24 cellular contexts compared by ENCODE assay signal in the genomic region with DNA sequence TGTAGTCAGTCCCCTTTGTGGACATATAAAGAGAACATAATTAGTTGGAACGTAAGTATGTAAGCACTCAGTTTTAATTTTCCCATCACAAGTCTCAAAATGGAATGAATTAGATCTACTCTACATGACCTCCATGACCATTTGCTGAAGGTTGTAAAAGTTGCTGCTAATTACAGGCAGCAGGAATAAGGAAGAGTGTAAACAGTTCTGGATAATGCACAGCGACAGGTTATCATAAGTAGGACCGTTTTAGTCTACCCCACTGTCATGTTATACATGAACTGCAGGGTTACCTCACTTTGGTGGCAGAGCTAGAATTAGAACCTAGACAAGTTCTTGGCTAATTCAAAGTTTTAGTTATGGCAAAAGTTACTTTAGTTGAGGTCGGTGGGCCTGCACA. TPM values are rescaled to one million over a fixed set of nuclear protein-coding genes. Genes with fewer than 3 reads are reported as not detected.
DNase-seq lines count a peak whose midpoint lies in the region; ATAC-seq, FAIRE-seq and TF ChIP-seq lines count a peak whose summit lies in the region.
"Had no signal": no experiment of that assay in that cellular context is flagged by ENCODE, and none has a peak within 500 bp of the region (broad histone marks: within the 10 kb centered on the region; RNA-seq: fewer than 3 reads in every experiment).

No MANE protein-coding gene starts in this region.

- 90% methylated on average over 4 of the region's 4 CpGs for whole genome bisulfite sequencing in K562 (ENCODE audit: insufficient coverage, low coverage, missing lambda C conversion rate)
- WGBS in upper lobe of left lung, 2 donors: 76 to 85% methylated on average over 4 of the region's 4 CpGs

- H3K4me1 Mint-ChIP-seq in nephron progenitor cell: peaks cover 16% of the 10 kb centered on the region

- TF ChIP-seq CTCF in cardiac muscle cell (IDR thresholded peaks at IDR 0.05; ENCODE audit: low read depth, low read length): no peak
- TF ChIP-seq CTCF in K562 (IDR thresholded peaks at IDR 0.05 in 2 of 3, conservative IDR thresholded peaks at IDR 0.05 in 1 of 3; ENCODE audit: insufficient read depth in 2 of 3, low read depth in 1 of 3, low read length in 3 of 3): no peak
- TF ChIP-seq CTCF in nephron progenitor cell (IDR thresholded peaks at IDR 0.05): no peak
- no peak for TF ChIP-seq CTCF in upper lobe of left lung (IDR thresholded peaks at IDR 0.05)

- TF ChIP-seq EP300 in K562 (IDR thresholded peaks at IDR 0.05; ENCODE audit: low read length) (no peak), upper lobe of left lung (IDR thresholded peaks at IDR 0.05) (no peak)

- H3K4me3 ChIP-seq in cardiac muscle cell (no peak overlapping the region), K562 (no peak overlapping the region), upper lobe of left lung (no peak overlapping the region)

- intact Hi-C loops in Right ventricle myocardium superior (cut with DNase I): no loop called here
- intact Hi-C loops in K562 (cut with micrococcal nuclease): no loop called here

- no TSS peak for BruUV-seq in K562 (replicated peaks; lab: Mats Ljungman, UMichigan)

- H3K4me1 ChIP-seq in cardiac muscle cell (ENCODE audit: low read depth) (peaks cover 10% of the 10 kb centered on the region), K562 (replicated peaks in 1 of 2; ENCODE audit: control insufficient read depth in 2 of 2, insufficient read depth in 2 of 2, low read length in 2 of 2) (peaks cover 5 to 8% of the 10 kb centered on the region in 2 experiments; a peak in 3 of 5 replicates), upper lobe of left lung (peaks cover 33 to 51% (median 36%) of the 10 kb centered on the region in 4 donors)

- FAIRE-seq in GM12891 (lab: Jason Lieb, UNC) (peak; percentile 45), K562 (lab: Jason Lieb, UNC) (no peak)
- FAIRE-seq: GM18507, H1, HTR-8/SVneo had no signal

- H3K9ac ChIP-seq in K562 (ENCODE audit: insufficient read depth in 1 of 2, low read depth in 2 of 2, low read length in 2 of 2): no peak overlapping the region

- CTCF ChIA-PET in K562 (lab: Yijun Ruan, JAX; ENCODE audit: low intra/inter-chr PET ratio): interaction anchor here (0.7 kb wide), 1 partner anchor 10 kb away, joined by 3 read pairs; no protein-coding TSS in a partner anchor

- H3K79me2 ChIP-seq in K562 (ENCODE audit: control insufficient read depth, insufficient read depth, low read length): peaks cover 99% of the 10 kb centered on the region

- H3K4me2 ChIP-seq in K562 (ENCODE audit: insufficient read depth, low read length): no peak overlapping the region

- H3K36me3 ChIP-seq in cardiac muscle cell (no peaks in the 10 kb centered on the region), K562 (ENCODE audit: control insufficient read depth, insufficient read depth, low read length) (peaks cover 85% of the 10 kb centered on the region), upper lobe of left lung (peaks cover 0 to 25% (median 4%) of the 10 kb centered on the region in 4 donors)

- H3K9me3 ChIP-seq in cardiac muscle cell (ENCODE audit: low read depth): no peaks in the 10 kb centered on the region
- H3K9me3 ChIP-seq in K562 (replicated peaks; ENCODE audit: control insufficient read depth, insufficient read depth, low read depth, low read length): no peaks in the 10 kb centered on the region
- no peaks in the 10 kb centered on the region for H3K9me3 ChIP-seq in upper lobe of left lung
- H3K9me3 ChIP-seq: Caco-2 had no signal

- TF ChIP-seq POLR2A in GM12891 (IDR thresholded peaks at IDR 0.05; ENCODE audit: low read depth, low read length): no peak
- no peak for TF ChIP-seq POLR2A in K562 (conservative IDR thresholded peaks at IDR 0.05)
- TF ChIP-seq POLR2A in upper lobe of left lung (IDR thresholded peaks at IDR 0.05): no peak

- H3K27ac ChIP-seq in cardiac muscle cell: peak overlapping the region; percentile 0
- H3K27ac ChIP-seq in K562 (ENCODE audit: extremely low read depth, low read depth, low read length): no peak overlapping the region
- no peak overlapping the region for H3K27ac ChIP-seq in upper lobe of left lung

- peaks cover 5% of the 10 kb centered on the region for H3K27me3 Mint-ChIP-seq in nephron progenitor cell (ENCODE audit: low read depth, poor library complexity)
- H3K27me3 Mint-ChIP-seq: CD4-positive, alpha-beta T cell had no signal

- no peak overlapping the region for H2AFZ ChIP-seq in K562 (ENCODE audit: low read depth, low read length)

- H3K27me3 ChIP-seq in cardiac muscle cell (no peaks in the 10 kb centered on the region), K562 (ENCODE audit: control insufficient read depth in 2 of 2, insufficient read depth in 2 of 2, low read length in 2 of 2) (no peaks in the 10 kb centered on the region), upper lobe of left lung (no peaks in the 10 kb centered on the region)

- DNase-seq in cardiac muscle cell (ENCODE audit: low read depth in 1 of 2, low spot score in 1 of 2) (no peak), Right ventricle myocardium superior (no peak), GM12891 (ENCODE audit: insufficient read length, low spot score) (no peak), K562 (ENCODE audit: extremely low read depth in 1 of 4, low spot score in 3 of 4) (no peak), nephron progenitor cell (no peak), upper lobe of left lung (no peak)
- DNase-seq: Caco-2; CD4-positive, alpha-beta T cell; DMS 273 treated with DMSO at 0.1 percent for 48 hours; DMS79 treated with DMSO at 0.1 percent for 48 hours; IMR-90; MV-4-11; NCI-H1105 treated with DMSO at 0.1 percent for 48 hours; NCI-H2029 treated with DMSO at 0.1 percent for 48 hours; NCI-H345; NCI-H524; NCI-H774 had no signal

- H3K36me3 Mint-ChIP-seq in nephron progenitor cell (ENCODE audit: low read depth): peaks cover 30% of the 10 kb centered on the region

- POLR2A ChIA-PET in K562 (lab: Yijun Ruan, JAX): interaction anchor here (0.9 to 3.3 kb wide), 7 partner anchors 11 to 110 kb away, joined by 3 to 16 read pairs (median 4); partner anchors contain the start of gene RNU11

- H3K9me3 Mint-ChIP-seq in nephron progenitor cell: no peaks in the 10 kb centered on the region
- H3K9me3 Mint-ChIP-seq: CD4-positive, alpha-beta T cell had no signal

- H4K20me1 ChIP-seq in K562 (replicated peaks; ENCODE audit: control insufficient read depth, insufficient read depth, low read length): peaks cover 42% of the 10 kb centered on the region

- TF ChIP-seq RAD21 in K562 (CRISPR knock-in tag; conservative IDR thresholded peaks at IDR 0.05 in 1 of 2, IDR thresholded peaks at IDR 0.05 in 1 of 2): no peak

- ATAC-seq in Right ventricle myocardium superior (ENCODE audit: poor library complexity) (no peak), K562 (no peak), upper lobe of left lung (ENCODE audit: low FRiP score in 2 of 2) (no peak), GM19452 (IDR thresholded peaks at IDR 0.05; ENCODE audit: unreplicated experiment) (no peak)
- ATAC-seq: HCT116, Panc1 had no signal

- H3K27ac Mint-ChIP-seq in nephron progenitor cell: peak overlapping the region; percentile 81
- H3K27ac Mint-ChIP-seq: CD4-positive, alpha-beta T cell had no signal

- in situ Hi-C loops in K562 (cut with MboI): no loop called here

- no peaks in the 10 kb centered on the region for H3K9me1 ChIP-seq in K562 (ENCODE audit: control insufficient read depth, insufficient read depth, low read length)

- no peak overlapping the region for H3K4me3 Mint-ChIP-seq in nephron progenitor cell
- H3K4me3 Mint-ChIP-seq: CD4-positive, alpha-beta T cell had no signal

RNA-seq across cellular contexts. Expression of gene YTHDF2, which starts 21.7 kb away (rescaled TPM):
- total RNA-seq in cardiac muscle cell (53.7 and 62.8 TPM in 2 replicates), Right ventricle myocardium superior (31.3 TPM), K562 (2014; rRNA removed) (48.2 and 76.6 TPM in 2 replicates), K562 (2014; rRNA removed; fragmentation: Illumina TruSeq; extraction: Trizol) (88.3 and 101 TPM in 2 replicates), K562 (2015; rRNA removed; fragmentation: Illumina TruSeq; extraction: Trizol) (78.5 and 83.3 TPM in 2 replicates), K562 (2021) (111 and 114 TPM in 2 replicates), upper lobe of left lung (10 to 100 TPM; 40.1 to 72.5 (median 59.0) TPM)
- polyA plus RNA-seq in cardiac muscle cell (84.0 and 88.1 TPM in 2 replicates), K562 (2011; rRNA removed) (82.5 and 89.9 TPM in 2 replicates), K562 (2014; fragmentation: Illumina TruSeq; extraction: Trizol) (91.5 and 97.8 TPM in 2 replicates), K562 (2014; fragmentation: Nextera tagmentation; extraction: Ambion mirVana) (10 to 100 TPM; 41.0 to 47.2 TPM), K562 (2014; rRNA removed) (53.4 and 58.7 TPM in 2 replicates)
- polyA plus RNA-seq in GM12891 (2012; ENCODE audit: low read depth, missing spikeins): 44.8 TPM
- 126 and 137 TPM in 2 replicates for total RNA-seq in K562 (2011; cell fraction: chromatin; rRNA removed; ENCODE audit: low replicate concordance)
- 82.2 and 85.3 TPM in 2 replicates for total RNA-seq in K562 (2011; cell fraction: nucleolus; rRNA removed)
- 85.5 and 90.5 TPM in 2 replicates for total RNA-seq in K562 (2011; cell fraction: nucleoplasm; rRNA removed)
- polyA plus RNA-seq in K562 (2011; cell fraction: cytosol; rRNA removed): 71.0 and 71.9 TPM in 2 replicates
- 72.6 and 79.1 TPM in 2 replicates for polyA plus RNA-seq in K562 (2011; cell fraction: nucleus; rRNA removed)
- 72.9 and 78.1 TPM in 2 replicates for polyA plus RNA-seq in K562 (2012)
- 116 and 160 TPM in 2 replicates for polyA minus RNA-seq in K562 (2011; rRNA and poly(A)+ RNA removed)
- polyA minus RNA-seq in K562 (2011; cell fraction: cytosol; rRNA and poly(A)+ RNA removed): 67.3 and 97.6 TPM in 2 replicates
- 25.8 and 45.0 TPM in 2 replicates for polyA minus RNA-seq in K562 (2011; cell fraction: nucleus; rRNA and poly(A)+ RNA removed)

RNA-seq across cellular contexts. Expression of gene OPRD1, which starts 53.5 kb away (rescaled TPM):
- total RNA-seq in cardiac muscle cell: 0.25 and 0.60 TPM in 2 replicates
- polyA plus RNA-seq in cardiac muscle cell: 0.02 and 0.13 TPM in 2 replicates
- total RNA-seq in Right ventricle myocardium superior: not detected
- polyA plus RNA-seq in GM12891 (2012; ENCODE audit: low read depth, missing spikeins): 0.01 TPM
- 0.07 TPM in 1 of 2 replicates, not detected in the other for total RNA-seq in K562 (2011; cell fraction: chromatin; rRNA removed; ENCODE audit: low replicate concordance)
- total RNA-seq in K562 (2011; cell fraction: nucleolus; rRNA removed): 0.13 and 0.17 TPM in 2 replicates
- total RNA-seq in K562 (2011; cell fraction: nucleoplasm; rRNA removed): 0.07 TPM in 1 of 2 replicates, not detected in the other
- total RNA-seq in K562 (2014; rRNA removed): not detected in 2 replicates
- total RNA-seq in K562 (2014; rRNA removed; fragmentation: Illumina TruSeq; extraction: Trizol): under 0.01 TPM in 1 of 2 replicates, not detected in the other
- total RNA-seq in K562 (2015; rRNA removed; fragmentation: Illumina TruSeq; extraction: Trizol): not detected in 2 replicates
- total RNA-seq in K562 (2021): 0.02 TPM in 1 of 2 replicates, not detected in the other
- not detected in 2 replicates for polyA plus RNA-seq in K562 (2011; rRNA removed)
- polyA plus RNA-seq in K562 (2011; cell fraction: cytosol; rRNA removed): under 0.01 TPM in 1 of 2 replicates, not detected in the other
- polyA plus RNA-seq in K562 (2011; cell fraction: nucleus; rRNA removed): 0.01 TPM in 2 replicates
- 0.04 and 0.07 TPM in 2 replicates for polyA plus RNA-seq in K562 (2012)
- not detected in 2 replicates for polyA plus RNA-seq in K562 (2014; fragmentation: Illumina TruSeq; extraction: Trizol)
- under 1 TPM; under 0.01 to 0.03 TPM for polyA plus RNA-seq in K562 (2014; fragmentation: Nextera tagmentation; extraction: Ambion mirVana)
- polyA plus RNA-seq in K562 (2014; rRNA removed): not detected in 2 replicates
- polyA minus RNA-seq in K562 (2011; rRNA and poly(A)+ RNA removed): 0.04 TPM in 1 of 2 replicates, not detected in the other
- not detected in 2 replicates for polyA minus RNA-seq in K562 (2011; cell fraction: cytosol; rRNA and poly(A)+ RNA removed)
- polyA minus RNA-seq in K562 (2011; cell fraction: nucleus; rRNA and poly(A)+ RNA removed): not detected in 2 replicates
- total RNA-seq in upper lobe of left lung: not detected
- total RNA-seq: CD4-positive, alpha-beta T cell had no signal
- polyA plus RNA-seq: BJ, IMR-90 had no signal
